Comparison of ENCODE assay signal across 13 cellular contexts in the genomic region with DNA sequence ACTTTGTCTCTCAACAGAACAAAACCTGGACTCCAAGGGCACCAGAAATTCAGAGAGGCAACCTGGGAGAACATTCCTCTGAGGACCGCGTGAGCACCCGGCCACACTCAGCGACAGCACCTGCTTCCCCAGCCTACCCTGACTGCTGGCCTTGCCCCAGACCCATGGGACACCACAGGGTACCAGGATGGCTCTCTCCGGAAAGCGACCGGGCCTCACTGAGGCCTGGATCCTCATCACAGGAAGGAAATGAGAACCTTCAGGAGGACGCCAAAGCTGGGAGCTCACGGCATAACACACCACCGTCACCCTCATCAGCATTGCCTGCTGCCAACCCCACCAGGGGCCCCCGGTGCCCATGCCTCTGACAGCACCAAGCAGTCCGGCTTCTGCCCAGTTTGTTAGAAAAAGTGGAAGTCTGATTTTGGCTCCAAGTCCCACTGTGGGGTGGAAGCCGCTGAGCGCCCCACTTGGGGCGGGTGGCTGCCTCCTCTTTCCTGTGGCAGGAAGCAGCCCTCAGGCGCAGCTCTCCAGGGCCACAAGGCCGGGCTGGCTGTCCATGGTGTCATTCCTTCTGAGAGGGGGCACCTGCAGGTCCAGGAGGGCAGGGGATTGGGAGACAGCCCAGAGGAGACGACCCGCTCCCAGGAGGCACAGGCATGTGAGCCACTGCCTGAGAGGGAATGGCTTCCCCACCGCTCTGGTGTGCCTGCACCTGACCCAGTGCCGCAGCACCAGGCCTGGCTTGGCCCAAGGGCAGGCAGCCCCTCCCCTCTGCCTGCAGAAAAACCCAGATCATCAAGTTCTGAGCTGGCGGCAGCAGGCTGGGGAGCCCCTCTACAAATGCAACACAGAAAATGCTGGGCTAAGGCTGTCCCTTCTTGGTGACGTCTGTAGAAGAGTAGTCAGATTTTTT. TPM values are rescaled to one million over a fixed set of nuclear protein-coding genes. Genes with fewer than 3 reads are reported as not detected.
DNase-seq lines count a peak whose midpoint lies in the region; ATAC-seq and TF ChIP-seq lines count a peak whose summit lies in the region.
"Had no signal": no experiment of that assay in that cellular context is flagged by ENCODE, and none has a peak within 500 bp of the region (broad histone marks: within the 10 kb centered on the region; RNA-seq: fewer than 3 reads in every experiment).

No MANE protein-coding gene starts in this region.

- CTCF ChIA-PET in activated naive CD4-positive, alpha-beta T cell treated with anti-CD3 and anti-CD28 coated beads, Interleukin-2, amount 10 ng/mL, durations not matched to agents 7 days and 5 days (lab: Charles Lee) = no interaction called here

- ATAC-seq in aorta (ENCODE audit: low FRiP score) (no peak), GM21786 (IDR thresholded peaks at IDR 0.05; ENCODE audit: unreplicated experiment) (no peak)

- H3K4me1 ChIP-seq in aorta (ENCODE audit: control insufficient read depth in 1 of 2, insufficient read depth in 2 of 2, low read length in 2 of 2) = no peaks in the 10 kb centered on the region
- H3K4me1 ChIP-seq: SJCRH30 had no signal

- no peaks in the 10 kb centered on the region for H3K27me3 Mint-ChIP-seq in activated naive CD4-positive, alpha-beta T cell treated with anti-CD3 and anti-CD28 coated beads, Interleukin-2, amount 10 ng/mL, durations not matched to agents 7 days and 5 days
- H3K27me3 Mint-ChIP-seq in chondrocyte (ENCODE audit: low read depth) = no peaks in the 10 kb centered on the region
- H3K27me3 Mint-ChIP-seq in mesothelial cell of epicardium (ENCODE audit: low read depth) = no peaks in the 10 kb centered on the region

- H3K36me3 Mint-ChIP-seq in activated naive CD4-positive, alpha-beta T cell treated with anti-CD3 and anti-CD28 coated beads, Interleukin-2, amount 10 ng/mL, durations not matched to agents 7 days and 5 days = peaks cover 1% of the 10 kb centered on the region
- peaks cover 10% of the 10 kb centered on the region for H3K36me3 Mint-ChIP-seq in chondrocyte (ENCODE audit: low read depth)
- peaks cover 18% of the 10 kb centered on the region for H3K36me3 Mint-ChIP-seq in mesothelial cell of epicardium

- WGBS in aorta, 2 donors = 88% methylated on average over 22 to 23 of the region's 23 CpGs

- peak overlapping the region; percentile 69 for H3K27ac Mint-ChIP-seq in activated naive CD4-positive, alpha-beta T cell treated with anti-CD3 and anti-CD28 coated beads, Interleukin-2, amount 10 ng/mL, durations not matched to agents 7 days and 5 days
- H3K27ac Mint-ChIP-seq in chondrocyte (ENCODE audit: unreplicated experiment) (no peak overlapping the region), mesothelial cell of epicardium (peak overlapping the region; percentile 64)

- TF ChIP-seq CTCF in chondrocyte (IDR thresholded peaks at IDR 0.05) = no peak
- no peak for TF ChIP-seq CTCF in mesothelial cell of epicardium (IDR thresholded peaks at IDR 0.05; ENCODE audit: unreplicated experiment)

- no peaks in the 10 kb centered on the region for H3K36me3 ChIP-seq in aorta (ENCODE audit: control insufficient read depth in 1 of 2, insufficient read depth in 2 of 2, low read length in 1 of 2)
- H3K36me3 ChIP-seq: SJCRH30 had no signal

- H3K4me3 Mint-ChIP-seq in activated naive CD4-positive, alpha-beta T cell treated with anti-CD3 and anti-CD28 coated beads, Interleukin-2, amount 10 ng/mL, durations not matched to agents 7 days and 5 days = no peak overlapping the region
- H3K4me3 Mint-ChIP-seq in chondrocyte (ENCODE audit: unreplicated experiment) = no peak overlapping the region
- H3K4me3 Mint-ChIP-seq in mesothelial cell of epicardium = no peak overlapping the region

- H3K9me3 Mint-ChIP-seq in activated naive CD4-positive, alpha-beta T cell treated with anti-CD3 and anti-CD28 coated beads, Interleukin-2, amount 10 ng/mL, durations not matched to agents 7 days and 5 days = peaks cover 1% of the 10 kb centered on the region
- peaks cover 2% of the 10 kb centered on the region for H3K9me3 Mint-ChIP-seq in chondrocyte (ENCODE audit: low read depth)
- peaks cover 2% of the 10 kb centered on the region for H3K9me3 Mint-ChIP-seq in mesothelial cell of epicardium

- H3K27me3 ChIP-seq in aorta (ENCODE audit: control insufficient read depth in 1 of 2, insufficient read depth in 2 of 2, low read length in 1 of 2) = no peaks in the 10 kb centered on the region
- H3K27me3 ChIP-seq: SJCRH30 had no signal

- peaks cover 2% of the 10 kb centered on the region for H3K9me3 ChIP-seq in aorta (ENCODE audit: control insufficient read depth, low read length)
- H3K9me3 ChIP-seq: SJCRH30 had no signal

- intact Hi-C loops in aorta (cut with DNase I) = no loop called here

- no peak overlapping the region for H3K4me3 ChIP-seq in aorta (ENCODE audit: low read length in 2 of 2)
- H3K4me3 ChIP-seq: SJCRH30 had no signal

- peaks cover 19% of the 10 kb centered on the region for H3K4me1 Mint-ChIP-seq in activated naive CD4-positive, alpha-beta T cell treated with anti-CD3 and anti-CD28 coated beads, Interleukin-2, amount 10 ng/mL, durations not matched to agents 7 days and 5 days
- H3K4me1 Mint-ChIP-seq in chondrocyte (ENCODE audit: low read depth) (peaks cover 6% of the 10 kb centered on the region), mesothelial cell of epicardium (peaks cover 9% of the 10 kb centered on the region)

- peak; percentile 31 for DNase-seq in activated naive CD4-positive, alpha-beta T cell treated with anti-CD3 and anti-CD28 coated beads, Interleukin-2, amount 10 ng/mL, durations not matched to agents 7 days and 5 days
- DNase-seq in activated naive CD4-positive, alpha-beta T cell treated with Interleukin-2 at 50 U/mL for 16 hours = no peak
- DNase-seq in chondrocyte (ENCODE audit: low spot score) = peak; percentile 73
- peak in 1 of 2 experiments; percentile 13 for DNase-seq in mesothelial cell of epicardium (ENCODE audit: low spot score in 2 of 2, unreplicated experiment in 2 of 2)
- DNase-seq in aorta = peak; percentile 70
- no peak for DNase-seq in cortex of kidney (lab: John Stamatoyannopoulos, UW)
- no peak for DNase-seq in COR-L47 (lab: John Stamatoyannopoulos, UW)
- DNase-seq: Karpas-422; mammary epithelial cell; NCI-H345; SJCRH30; stimulated activated CD4-positive, alpha-beta T cell treated with anti-CD3 and anti-CD28 coated beads, Interleukin-12 subunit alpha, Interleukin-12 subunit beta, amount 100 ng/mL, for 4 hours had no signal

- no peak overlapping the region for H3K27ac ChIP-seq in aorta (ENCODE audit: low read depth in 1 of 2, low read length in 2 of 2)
- H3K27ac ChIP-seq: SJCRH30 had no signal

RNA-seq across cellular contexts. Expression of a gene that starts 38.6 kb away (rescaled TPM):
- 30.0 to 39.2 TPM (median 33.1 TPM) in 3 replicates for total RNA-seq in chondrocyte
- 139 to 141 TPM (median 141 TPM) in 3 replicates for total RNA-seq in mesothelial cell of epicardium
- total RNA-seq in aorta = 10 to 100 TPM; 14.7 to 17.4 TPM
- polyA plus RNA-seq in aorta = 1 to 10 TPM; 3.0 to 3.1 TPM

Comparison
In these comparisons a context has a peak if more than half of its experiments do, and no peak if none do; other contexts are left out.
1. DNase-seq: peak in activated naive CD4-positive, alpha-beta T cell treated with anti-CD3 and anti-CD28 coated beads, Interleukin-2, amount 10 ng/mL, durations not matched to agents 7 days and 5 days (single experiment), chondrocyte (single experiment) and aorta (2 of 2); none in activated naive CD4-positive, alpha-beta T cell treated with Interleukin-2 at 50 U/mL for 16 hours (single experiment), cortex of kidney (single experiment) and COR-L47 (single experiment).